ENCODE assay signal across 1 cellular context in genomic region chr1:211133393-211133840, GRCh38.
TF ChIP-seq lines count a peak whose summit lies in the region.

No MANE protein-coding gene starts in this region.

TF ChIP-seq in IMR-90, 13 proteins besides CTCF, POLR2A, EP300 and RAD21 (continued from another document):
- TF ChIP-seq MAZ (IDR thresholded peaks at IDR 0.05; ENCODE audit: borderline replicate concordance, low read depth, low read length) (no peak), MAFK (IDR thresholded peaks at IDR 0.05; ENCODE audit: low read depth, low read length) (no peak), RCOR1 (IDR thresholded peaks at IDR 0.05; ENCODE audit: insufficient replicate concordance, low read length) (no peak), MXI1 (IDR thresholded peaks at IDR 0.05; ENCODE audit: borderline replicate concordance, low read depth, low read length) (no peak), RFX5 (IDR thresholded peaks at IDR 0.05; ENCODE audit: low read depth, low read length) (no peak), BHLHE40 (IDR thresholded peaks at IDR 0.05; ENCODE audit: low read depth, low read length) (no peak)
